In genomic region chr19:41219924-41220567, GRCh38 we compare ENCODE assay signal across 8 cellular contexts. TPM values are rescaled to one million over a fixed set of nuclear protein-coding genes. Genes with fewer than 3 reads are reported as not detected.
DNase-seq lines count a peak whose midpoint lies in the region; ATAC-seq and TF ChIP-seq lines count a peak whose summit lies in the region.

No MANE protein-coding gene starts in this region.

- H2AFZ ChIP-seq in fibroblast of lung (ENCODE audit: low read length): no peak overlapping the region

- peak overlapping the region; percentile 93 for H3K4me2 ChIP-seq in fibroblast of lung (ENCODE audit: extremely low read depth, insufficient read depth, low read length)

- H3K36me3 Mint-ChIP-seq in neural crest cell (ENCODE audit: low read depth): no peaks in the 10 kb centered on the region

- peaks cover 42% of the 10 kb centered on the region for H3K27me3 Mint-ChIP-seq in neural crest cell (ENCODE audit: low read depth)

- H3K4me3 Mint-ChIP-seq in neural crest cell: peak overlapping the region; percentile 83

- H3K9me3 ChIP-seq in fibroblast of lung (ENCODE audit: control insufficient read depth, insufficient read depth, low read depth, low read length): no peaks in the 10 kb centered on the region

- peak; percentile 76 for DNase-seq in AG10803 (ENCODE audit: low read depth)
- DNase-seq in RKO (ENCODE audit: low spot score): peak; percentile 67
- peak; percentile 70 to 72 for DNase-seq in fibroblast of lung (ENCODE audit: low read depth in 2 of 2)
- no peak for DNase-seq in neural crest cell (ENCODE audit: low read depth, low spot score)
- DNase-seq in hippocampal formation (lab: John Stamatoyannopoulos, UW): no peak
- no peak for DNase-seq in stimulated activated CD4-positive, alpha-beta T cell treated with anti-CD3 and anti-CD28 coated beads, Interleukin-12 subunit alpha, Interleukin-12 subunit beta, amount 100 ng/mL, for 4 hours

- TF ChIP-seq CTCF in AG10803 (conservative IDR thresholded peaks at IDR 0.05; ENCODE audit: low read length) (no peak), fibroblast of lung (conservative IDR thresholded peaks at IDR 0.05 in 1 of 2, IDR thresholded peaks at IDR 0.05 in 1 of 2; ENCODE audit: low read depth in 1 of 2, low read length in 2 of 2) (no peak), neural crest cell (conservative IDR thresholded peaks at IDR 0.05) (no peak)

- no peak for ATAC-seq in HG03520 (IDR thresholded peaks at IDR 0.05; ENCODE audit: unreplicated experiment)
- ATAC-seq in HG03439 (IDR thresholded peaks at IDR 0.05; ENCODE audit: unreplicated experiment): no peak

- H3K27me3 ChIP-seq in fibroblast of lung (ENCODE audit: control insufficient read depth, insufficient read depth, low read length): no peaks in the 10 kb centered on the region

- H3K4me1 ChIP-seq in fibroblast of lung (ENCODE audit: control insufficient read depth, extremely low read depth, insufficient read depth, low read length): peaks cover 39% of the 10 kb centered on the region

- H4K20me1 ChIP-seq in fibroblast of lung (ENCODE audit: control insufficient read depth, extremely low read depth, insufficient read depth, low read length): no peaks in the 10 kb centered on the region

- peaks cover 61% of the 10 kb centered on the region for H3K4me1 Mint-ChIP-seq in neural crest cell

- no peaks in the 10 kb centered on the region for H3K9me3 Mint-ChIP-seq in neural crest cell

- H3K27ac Mint-ChIP-seq in neural crest cell (ENCODE audit: unreplicated experiment): no peak overlapping the region

- H3K4me3 ChIP-seq in AG10803 (ENCODE audit: low read length) (peak overlapping the region; percentile 94), fibroblast of lung (replicated peaks in 1 of 4; ENCODE audit: control extremely low read depth in 1 of 4, insufficient read depth in 1 of 4, low read depth in 3 of 4, low read length in 4 of 4) (peak overlapping the region; percentile 75 to 97 (median 90))

- H3K9ac ChIP-seq in fibroblast of lung (ENCODE audit: insufficient read depth, low read length): peak overlapping the region; percentile 77

- peak overlapping the region; percentile 99 for H3K27ac ChIP-seq in fibroblast of lung (ENCODE audit: insufficient read depth, low read length)

- peaks cover 32% of the 10 kb centered on the region for H3K36me3 ChIP-seq in fibroblast of lung (ENCODE audit: control insufficient read depth, insufficient read depth, low read length)

- peaks cover 54% of the 10 kb centered on the region for H3K79me2 ChIP-seq in fibroblast of lung (ENCODE audit: control insufficient read depth, insufficient read depth, low read length)

RNA-seq across cellular contexts. Expression of gene AXL, which starts 1.0 kb away (rescaled TPM):
- total RNA-seq in fibroblast of lung: 107 and 223 TPM in 2 replicates
- polyA plus RNA-seq in fibroblast of lung: 231 and 319 TPM in 2 replicates
- polyA plus RNA-seq in fibroblast of lung (2012): 332 and 351 TPM in 2 replicates
- polyA minus RNA-seq in fibroblast of lung (ENCODE audit: low replicate concordance): 2,777 and 4,130 TPM in 2 replicates
- total RNA-seq in neural crest cell: 6.4 and 6.8 TPM in 2 replicates

RNA-seq across cellular contexts. Expression of gene CYP2S1, which starts 27.0 kb away (rescaled TPM):
- total RNA-seq in fibroblast of lung: 2.1 and 3.5 TPM in 2 replicates
- 0.93 and 7.5 TPM in 2 replicates for polyA plus RNA-seq in fibroblast of lung
- polyA plus RNA-seq in fibroblast of lung (2012): 3.0 and 29.9 TPM in 2 replicates
- 13.9 and 79.2 TPM in 2 replicates for polyA minus RNA-seq in fibroblast of lung (ENCODE audit: low replicate concordance)
- 0.39 TPM in 1 of 2 replicates, not detected in the other for total RNA-seq in neural crest cell

RNA-seq across cellular contexts. Expression of gene HNRNPUL1, which starts 44.1 kb away (rescaled TPM):
- total RNA-seq in fibroblast of lung (47.3 and 58.1 TPM in 2 replicates), neural crest cell (306 and 320 TPM in 2 replicates)
- 36.4 and 60.4 TPM in 2 replicates for polyA plus RNA-seq in fibroblast of lung
- polyA plus RNA-seq in fibroblast of lung (2012): 121 and 163 TPM in 2 replicates
- 123 and 228 TPM in 2 replicates for polyA minus RNA-seq in fibroblast of lung (ENCODE audit: low replicate concordance)

Comparison
In these comparisons a context has a peak if more than half of its experiments do, and no peak if none do; other contexts are left out.
1. DNase-seq: peak in AG10803 (single experiment), RKO (single experiment) and fibroblast of lung (2 of 2); none in neural crest cell (single experiment), hippocampal formation (0 of 2) and stimulated activated CD4-positive, alpha-beta T cell treated with anti-CD3 and anti-CD28 coated beads, Interleukin-12 subunit alpha, Interleukin-12 subunit beta, amount 100 ng/mL, for 4 hours (single experiment).
2. RNA of gene AXL, which starts 1.0 kb away (total RNA-seq): 107 to 223 TPM in fibroblast of lung; 6.4 to 6.8 TPM in neural crest cell; every median in the first group is over 10 times any median in the second.